Comparison of ENCODE assay signal across 1 cellular context in genomic region chr10:44959243-44960097, GRCh38.
TF ChIP-seq lines count a peak whose summit lies in the region.

Gene RASSF4, plus strand, starts transcription at chr10:44959802. Its CDS starts 10,401 bp downstream, at chr10:44970203.

TF ChIP-seq in K562, 482 proteins besides CTCF, POLR2A, EP300 and RAD21 (continued from another document):
- TF ChIP-seq ZNF140 (CRISPR knock-in tag; IDR thresholded peaks at IDR 0.05) (no peak), CBFA2T3 (IDR thresholded peaks at IDR 0.05) (peak; percentile 83), POLR2H (tag; IDR thresholded peaks at IDR 0.05; ENCODE audit: low read depth) (no peak)
